Comparison of ENCODE assay signal across 20 cellular contexts in the genomic region with DNA sequence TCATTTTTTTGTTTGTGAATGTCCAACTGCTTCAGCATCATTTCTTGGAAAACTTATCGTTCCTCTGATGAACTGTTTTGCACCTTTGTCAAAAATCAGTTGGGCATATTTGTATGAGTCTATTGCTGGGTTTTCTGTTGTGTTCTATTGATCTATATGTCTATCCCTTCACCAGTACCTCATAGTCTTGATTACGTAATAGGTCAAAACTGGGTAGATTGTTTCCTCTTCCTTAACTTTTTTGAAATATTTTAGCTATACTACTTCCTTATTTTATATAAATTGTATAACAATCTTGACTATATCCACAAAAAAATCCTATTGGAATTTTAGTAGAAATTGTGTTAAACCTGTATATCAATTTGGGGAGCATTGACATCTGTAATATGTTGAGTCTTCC.
"Had no signal": no experiment of that assay in that cellular context is flagged by ENCODE, and none has a peak within 500 bp of the region (broad histone marks: within the 10 kb centered on the region; RNA-seq: fewer than 3 reads in every experiment).

No MANE protein-coding gene starts in this region.

- H3K27ac ChIP-seq: coronary artery, dorsolateral prefrontal cortex, esophagus muscularis mucosa, foreskin keratinocyte, gastroesophageal sphincter, heart right ventricle, left lung, lower lobe of right lung had no signal

- DNase-seq: dermis blood vessel endothelial cell; dorsolateral prefrontal cortex; effector CD4-positive, alpha-beta T cell; effector memory CD4-positive, alpha-beta T cell; foreskin keratinocyte; heart right ventricle; hippocampal formation; left cardiac atrium; left lung; left ventricle myocardium superior; lower lobe of right lung; mesenchymal stem cell; midbrain; naive thymus-derived CD4-positive, alpha-beta T cell had no signal

- H3K27me3 ChIP-seq: dorsolateral prefrontal cortex, esophagus muscularis mucosa, foreskin keratinocyte, gastroesophageal sphincter, heart right ventricle, left lung had no signal

- ATAC-seq: foreskin keratinocyte; gastroesophageal sphincter; heart right ventricle; left cardiac atrium; left lung; left ventricle myocardium superior; lower lobe of right lung; naive thymus-derived CD4-positive, alpha-beta T cell had no signal

- H3K4me1 ChIP-seq: esophagus muscularis mucosa, foreskin keratinocyte, gastroesophageal sphincter, heart right ventricle, left lung, lower lobe of right lung had no signal

- H3K4me3 ChIP-seq: coronary artery, dorsolateral prefrontal cortex, esophagus muscularis mucosa, gastroesophageal sphincter, heart right ventricle, left lung, lower lobe of right lung had no signal

- FAIRE-seq: endothelial cell of umbilical vein, islet of Langerhans, keratinocyte had no signal

- H3K9me3 ChIP-seq: esophagus muscularis mucosa, gastroesophageal sphincter, left lung, lower lobe of right lung had no signal

- H3K36me3 ChIP-seq: esophagus muscularis mucosa, gastroesophageal sphincter, heart right ventricle, left lung, lower lobe of right lung had no signal
